In the genomic region with DNA sequence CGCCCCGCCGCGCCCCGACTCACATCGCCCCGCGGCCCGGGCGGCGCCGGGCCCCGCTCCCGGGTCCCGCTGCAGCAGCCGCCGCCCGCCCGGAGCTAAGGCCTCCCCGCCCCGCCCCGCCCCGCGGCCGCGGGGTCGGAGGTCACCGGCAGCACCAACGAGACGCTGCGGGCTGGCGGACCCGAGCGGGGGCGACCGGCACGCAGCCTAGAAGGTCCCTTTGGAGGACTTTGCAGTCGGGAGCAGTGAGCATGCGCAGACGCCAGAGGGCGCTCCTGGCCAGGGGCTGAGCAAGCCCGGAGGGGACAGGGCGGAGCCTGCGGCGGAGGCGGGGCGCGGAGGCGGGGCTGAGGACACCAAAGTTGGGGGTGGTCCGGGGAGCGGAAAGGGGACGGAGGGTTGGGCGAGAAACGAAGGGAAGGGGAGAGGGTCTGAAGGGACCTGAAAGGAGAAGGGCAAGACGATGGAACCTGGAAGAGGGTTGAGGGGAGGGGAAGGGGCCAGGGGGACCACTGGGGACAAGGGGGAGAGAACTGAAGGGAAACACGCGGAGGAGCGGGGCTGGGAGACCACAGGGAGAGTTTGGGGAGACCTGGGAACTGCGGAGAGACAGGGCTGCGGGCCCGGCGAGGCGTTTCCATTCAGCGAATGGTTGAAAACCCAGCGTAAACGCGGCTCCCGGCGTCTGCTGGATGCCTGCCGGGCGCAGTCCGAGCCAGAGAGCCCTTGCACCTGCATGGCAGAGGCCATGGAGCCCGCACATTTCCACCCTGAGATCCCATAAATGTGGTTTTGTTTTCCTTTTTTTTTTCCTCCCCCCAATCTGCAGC, we compare ENCODE assay signal across 8 cellular contexts. TPM values are rescaled to one million over a fixed set of nuclear protein-coding genes. Genes with fewer than 3 reads are reported as not detected.
DNase-seq lines count a peak whose midpoint lies in the region; ATAC-seq and TF ChIP-seq lines count a peak whose summit lies in the region.

A gene with protein sequence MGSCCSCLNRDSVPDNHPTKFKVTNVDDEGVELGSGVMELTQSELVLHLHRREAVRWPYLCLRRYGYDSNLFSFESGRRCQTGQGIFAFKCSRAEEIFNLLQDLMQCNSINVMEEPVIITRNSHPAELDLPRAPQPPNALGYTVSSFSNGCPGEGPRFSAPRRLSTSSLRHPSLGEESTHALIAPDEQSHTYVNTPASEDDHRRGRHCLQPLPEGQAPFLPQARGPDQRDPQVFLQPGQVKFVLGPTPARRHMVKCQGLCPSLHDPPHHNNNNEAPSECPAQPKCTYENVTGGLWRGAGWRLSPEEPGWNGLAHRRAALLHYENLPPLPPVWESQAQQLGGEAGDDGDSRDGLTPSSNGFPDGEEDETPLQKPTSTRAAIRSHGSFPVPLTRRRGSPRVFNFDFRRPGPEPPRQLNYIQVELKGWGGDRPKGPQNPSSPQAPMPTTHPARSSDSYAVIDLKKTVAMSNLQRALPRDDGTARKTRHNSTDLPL (minus strand): TSS at position 108 of the 830 bp plus-strand sequence. CDS start 2,913 bp downstream, outside the sequence.

- no CpG with 5 or more reads among the region's 73 CpGs for WGBS in trophoblast cell (ENCODE audit: extremely low coverage, insufficient coverage, insufficient read length)
- 1% methylated on average over 14 to 38 of the region's 73 CpGs for WGBS in transverse colon (ENCODE audit: low coverage in 1 of 2), 2 donors

- peak within 1 kb of the TSS; percentile 7 for H3K4ac ChIP-seq in trophoblast cell (ENCODE audit: low read depth, low read length)

- no peaks in the 10 kb centered on the region for H3K36me3 Mint-ChIP-seq in activated naive CD8-positive, alpha-beta T cell treated with anti-CD3 and anti-CD28 coated beads, Interleukin-2, amount 10 ng/mL, durations not matched to agents 7 days and 5 days

- H3K36me3 ChIP-seq in trophoblast cell (ENCODE audit: control insufficient read depth in 1 of 2, insufficient read depth in 2 of 2, low read length in 2 of 2): peaks cover 6 to 9% of the 10 kb centered on the region in 2 experiments
- peaks cover 0 to 2% (median 0%) of the 10 kb centered on the region in 4 donors for H3K36me3 ChIP-seq in transverse colon

- H2AK5ac ChIP-seq in trophoblast cell (ENCODE audit: low read length): peak within 1 kb of the TSS; percentile 3

- H3K27ac Mint-ChIP-seq in activated naive CD8-positive, alpha-beta T cell treated with anti-CD3 and anti-CD28 coated beads, Interleukin-2, amount 10 ng/mL, durations not matched to agents 7 days and 5 days: peak within 1 kb of the TSS; percentile 79

- peak within 1 kb of the TSS; percentile 11 for H4K12ac ChIP-seq in trophoblast cell (ENCODE audit: low read depth, low read length)

- H3K79me2 ChIP-seq in trophoblast cell (ENCODE audit: control insufficient read depth, insufficient read depth, low read length, poor library complexity): no peaks in the 10 kb centered on the region

- H3K27me3 ChIP-seq in trophoblast cell (ENCODE audit: insufficient read depth, low read length): no peaks in the 10 kb centered on the region
- no peaks in the 10 kb centered on the region for H3K27me3 ChIP-seq in transverse colon

- H2BK5ac ChIP-seq in trophoblast cell (ENCODE audit: low read depth, low read length, poor library complexity): no peak within 1 kb of the TSS

- H3K14ac ChIP-seq in trophoblast cell (ENCODE audit: low read length): peak within 1 kb of the TSS; percentile 29

- peak within 1 kb of the TSS; percentile 72 for H3K4me3 ChIP-seq in trophoblast cell (ENCODE audit: low read depth, low read length)
- peak within 1 kb of the TSS; percentile 67 to 91 (median 84) for H3K4me3 ChIP-seq in transverse colon

- DNase-seq in NCI-H1092 (lab: John Stamatoyannopoulos, UW): peak; percentile 88
- peak; percentile 84 for DNase-seq in SKM-1 (lab: John Stamatoyannopoulos, UW; ENCODE audit: unreplicated experiment)
- peak; percentile 100 for DNase-seq in activated naive CD8-positive, alpha-beta T cell treated with anti-CD3 and anti-CD28 coated beads, Interleukin-2, amount 10 ng/mL, durations not matched to agents 7 days and 5 days
- peak; percentile 99 for DNase-seq in Right ventricle myocardium superior
- DNase-seq in trophoblast cell: peak; percentile 94 to 98
- peak; percentile 100 for DNase-seq in transverse colon

- no peak for TF ChIP-seq EP300 in transverse colon (IDR thresholded peaks at IDR 0.05; ENCODE audit: low read depth)

- H3K27me3 Mint-ChIP-seq in activated naive CD8-positive, alpha-beta T cell treated with anti-CD3 and anti-CD28 coated beads, Interleukin-2, amount 10 ng/mL, durations not matched to agents 7 days and 5 days: peaks cover 18% of the 10 kb centered on the region

- no peak within 1 kb of the TSS for H3K23ac ChIP-seq in trophoblast cell (ENCODE audit: low read length)

- H3K9me3 ChIP-seq in trophoblast cell (ENCODE audit: insufficient read depth, low read depth, low read length) (no peaks in the 10 kb centered on the region), transverse colon (no peaks in the 10 kb centered on the region)

- H3K4me2 ChIP-seq in trophoblast cell (ENCODE audit: low read length): peak within 1 kb of the TSS; percentile 90

- peak within 1 kb of the TSS; percentile 75 for H2AFZ ChIP-seq in trophoblast cell (ENCODE audit: insufficient read depth, low read length, poor library complexity)

- peak within 1 kb of the TSS; percentile 25 for H4K8ac ChIP-seq in trophoblast cell (ENCODE audit: low read depth, low read length)

- peak within 1 kb of the TSS; percentile 72 for H3K18ac ChIP-seq in trophoblast cell (ENCODE audit: low read length)

- H3K4me1 ChIP-seq in trophoblast cell (ENCODE audit: control insufficient read depth in 1 of 2, insufficient read depth in 2 of 2, low read length in 2 of 2): peaks cover 9 to 18% of the 10 kb centered on the region in 2 experiments
- peaks cover 13 to 23% (median 20%) of the 10 kb centered on the region in 4 donors for H3K4me1 ChIP-seq in transverse colon

- H3K79me1 ChIP-seq in trophoblast cell (ENCODE audit: low read length): peaks cover 2% of the 10 kb centered on the region

- peak within 1 kb of the TSS; percentile 63 for H4K91ac ChIP-seq in trophoblast cell (ENCODE audit: low read depth, low read length)

- TF ChIP-seq POLR2A in transverse colon (IDR thresholded peaks at IDR 0.05): no peak

- H2BK120ac ChIP-seq in trophoblast cell (ENCODE audit: insufficient read depth, low read length, poor library complexity): peak within 1 kb of the TSS; percentile 34

- H3K9me3 Mint-ChIP-seq in activated naive CD8-positive, alpha-beta T cell treated with anti-CD3 and anti-CD28 coated beads, Interleukin-2, amount 10 ng/mL, durations not matched to agents 7 days and 5 days: no peaks in the 10 kb centered on the region

- TF ChIP-seq CTCF in GM12872 (IDR thresholded peaks at IDR 0.05; ENCODE audit: insufficient read depth, low read depth, low read length) (peak; percentile 91), transverse colon (IDR thresholded peaks at IDR 0.05) (peak; percentile 83 to 97 (median 88))

- POLR2A ChIA-PET in activated naive CD8-positive, alpha-beta T cell treated with anti-CD3 and anti-CD28 coated beads, Interleukin-2, amount 10 ng/mL, durations not matched to agents 7 days and 5 days (lab: Charles Lee): interaction anchor here (1.6 to 2.1 kb wide), 2 partner anchors 264 to 268 kb away, joined by 4 to 8 read pairs; no protein-coding TSS in a partner anchor

- peak within 1 kb of the TSS; percentile 94 for H3K4me3 Mint-ChIP-seq in activated naive CD8-positive, alpha-beta T cell treated with anti-CD3 and anti-CD28 coated beads, Interleukin-2, amount 10 ng/mL, durations not matched to agents 7 days and 5 days

- in situ Hi-C loops in transverse colon (cut with MboI; ENCODE audit: low pct_ligation_motif_present in 1 of 4, low pct_unique_long_range_greater_than_20kb in 1 of 4, low sequenced_read_pairs in 3 of 4): loop anchor here in 3 of 4 donors (5.0 to 25.0 kb wide), 3 partner anchors 132 to 267 kb away; a partner anchor contains a TSS

- no peak within 1 kb of the TSS for H3K27ac ChIP-seq in trophoblast cell (ENCODE audit: low read depth, low read length)
- peak within 1 kb of the TSS; percentile 88 to 96 (median 92) for H3K27ac ChIP-seq in transverse colon

- ATAC-seq in HG02623 (IDR thresholded peaks at IDR 0.05; ENCODE audit: unreplicated experiment) (peak; percentile 87), Right ventricle myocardium superior (ENCODE audit: poor library complexity) (peak; percentile 96)
- ATAC-seq in activated naive CD8-positive, alpha-beta T cell treated with anti-CD3 and anti-CD28 coated beads, Interleukin-2, amount 10 ng/mL, durations not matched to agents 7 days and 5 days (ENCODE audit: low read depth): peak; percentile 94

- H2BK12ac ChIP-seq in trophoblast cell (ENCODE audit: low read length): no peak within 1 kb of the TSS

- H3K9ac ChIP-seq in trophoblast cell (ENCODE audit: low read length): peak within 1 kb of the TSS; percentile 78

- peaks cover 11% of the 10 kb centered on the region for H3K4me1 Mint-ChIP-seq in activated naive CD8-positive, alpha-beta T cell treated with anti-CD3 and anti-CD28 coated beads, Interleukin-2, amount 10 ng/mL, durations not matched to agents 7 days and 5 days

- intact Hi-C loops in Right ventricle myocardium superior (cut with DNase I) (loop anchor here (5.0 to 10.0 kb wide), 3 partner anchors 175 to 385 kb away; no protein-coding TSS in a partner anchor), transverse colon (cut with DNase I; ENCODE audit: low total_unique reads) (loop anchor here (5.0 kb wide), 2 partner anchors 263 to 267 kb away; no protein-coding TSS in a partner anchor)

RNA-seq across cellular contexts. Expression of the gene that starts here (rescaled TPM):
- total RNA-seq in activated naive CD8-positive, alpha-beta T cell treated with anti-CD3 and anti-CD28 coated beads, Interleukin-2, amount 10 ng/mL, durations not matched to agents 7 days and 5 days: 1 to 10 TPM; 6.2 to 8.3 TPM
- 4.8 TPM for total RNA-seq in Right ventricle myocardium superior
- polyA plus RNA-seq in trophoblast cell (2013): 3.6 and 4.1 TPM in 2 replicates
- 1 to 10 TPM; 2.8 to 4.5 (median 3.2) TPM for total RNA-seq in transverse colon
